In the genomic region with DNA sequence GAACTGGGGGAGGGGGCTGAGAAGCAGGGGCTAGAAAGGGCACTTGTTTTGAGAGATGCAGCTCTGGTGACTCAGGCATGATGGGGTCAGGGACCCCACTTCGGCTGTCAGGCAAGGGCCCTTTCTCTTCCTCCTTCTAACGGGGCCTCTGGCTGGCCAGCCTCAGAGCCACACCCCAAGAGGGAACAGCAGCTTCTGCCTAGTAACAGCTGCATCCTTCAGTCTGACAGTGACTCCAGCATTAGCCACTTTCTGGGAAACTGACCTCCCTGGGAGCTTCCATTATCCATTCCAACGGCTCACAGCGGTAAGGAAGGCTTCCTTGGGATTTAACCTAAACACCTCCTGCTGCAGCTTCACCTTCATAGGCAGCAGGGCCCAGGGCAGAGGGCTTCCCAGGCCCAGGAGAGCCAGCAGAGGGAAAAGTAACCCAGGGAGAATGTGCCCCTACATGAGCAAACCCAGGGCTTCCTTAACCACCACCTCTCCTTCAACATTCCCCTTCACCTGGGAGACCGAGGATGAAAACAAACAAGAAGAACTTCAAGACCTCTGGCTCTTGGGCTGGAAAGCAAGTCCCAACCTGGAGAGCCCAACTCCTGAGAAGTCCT, we compare ENCODE assay signal across 7 cellular contexts. TPM values are rescaled to one million over a fixed set of nuclear protein-coding genes. Genes with fewer than 3 reads are reported as not detected.
DNase-seq lines count a peak whose midpoint lies in the region; ATAC-seq, FAIRE-seq and TF ChIP-seq lines count a peak whose summit lies in the region.

No MANE protein-coding gene starts in this region.

- DNase-seq in brain microvascular endothelial cell (peak; percentile 37), HepG2 (ENCODE audit: low spot score) (no peak), suprapubic skin (ENCODE audit: low spot score in 2 of 2) (peak in 1 of 2 donors; percentile 66), MM.1S (no peak), NCI-H748 (lab: John Stamatoyannopoulos, UW; ENCODE audit: unreplicated experiment) (no peak)

- no peak for FAIRE-seq in HepG2 (lab: Jason Lieb, UNC)

- H3K4me3 ChIP-seq in Loucy (ENCODE audit: low read length, poor library complexity, severe bottlenecking) (no peak overlapping the region), brain microvascular endothelial cell (ENCODE audit: low read depth, low read length) (peak overlapping the region; percentile 15), HepG2 (replicated peaks in 1 of 3; ENCODE audit: insufficient read depth in 1 of 3, low read depth in 2 of 3, low read length in 3 of 3) (no peak overlapping the region), suprapubic skin (peak overlapping the region; percentile 6), MM.1S (ENCODE audit: low read length) (no peak overlapping the region)

- H2AFZ ChIP-seq in Loucy (ENCODE audit: low read length) (no peak overlapping the region), HepG2 (ENCODE audit: low read length) (no peak overlapping the region), MM.1S (ENCODE audit: low read length) (no peak overlapping the region)

- H3K4me2 ChIP-seq in Loucy (ENCODE audit: low read depth, low read length, poor library complexity, severe bottlenecking): peak overlapping the region; percentile 87
- no peak overlapping the region for H3K4me2 ChIP-seq in HepG2 (ENCODE audit: low read depth, low read length)
- H3K4me2 ChIP-seq in MM.1S (ENCODE audit: low read depth, low read length): no peak overlapping the region

- TF ChIP-seq CTCF in Loucy (conservative IDR thresholded peaks at IDR 0.05; ENCODE audit: low read length) (no peak), brain microvascular endothelial cell (IDR thresholded peaks at IDR 0.05; ENCODE audit: low read depth, low read length, missing control alignments) (no peak), HepG2 (CRISPR knock-in tag; IDR thresholded peaks at IDR 0.05) (no peak), suprapubic skin (IDR thresholded peaks at IDR 0.05) (no peak), MM.1S (IDR thresholded peaks at IDR 0.05; ENCODE audit: low read length) (no peak)

- POLR2A ChIA-PET in HepG2 (lab: Yijun Ruan, JAX): interaction anchor here (1.6 kb wide), 1 partner anchor 84 kb away, joined by 5 read pairs; a partner anchor contains a TSS

- TF ChIP-seq EP300 in HepG2 (IDR thresholded peaks at IDR 0.05; ENCODE audit: low read depth in 2 of 2, low read length in 2 of 2) (no peak), HepG2 (CRISPR knock-in tag; IDR thresholded peaks at IDR 0.05; ENCODE audit: borderline replicate concordance) (no peak), suprapubic skin (IDR thresholded peaks at IDR 0.05) (no peak)

- H3F3A ChIP-seq in Loucy (ENCODE audit: low read depth) (no peaks in the 10 kb centered on the region), MM.1S (ENCODE audit: insufficient read depth, low read length) (no peaks in the 10 kb centered on the region; the same call in 1 of the 2 replicates)

- H3K9me3 ChIP-seq in Loucy (ENCODE audit: insufficient read depth, low read depth, low read length): no peaks in the 10 kb centered on the region
- no peaks in the 10 kb centered on the region for H3K9me3 ChIP-seq in HepG2 (ENCODE audit: low read length)
- H3K9me3 ChIP-seq in suprapubic skin: no peaks in the 10 kb centered on the region
- H3K9me3 ChIP-seq in MM.1S (replicated peaks; ENCODE audit: insufficient read depth, low read length): no peaks in the 10 kb centered on the region

- H3K9ac ChIP-seq in Loucy (ENCODE audit: low read depth, low read length, poor library complexity, severe bottlenecking) (no peak overlapping the region), HepG2 (ENCODE audit: insufficient read depth, low read depth, low read length) (peak overlapping the region; percentile 7; the same call in 1 of the 2 replicates), MM.1S (ENCODE audit: low read length) (no peak overlapping the region)

- no peaks in the 10 kb centered on the region for H3K36me3 ChIP-seq in Loucy (ENCODE audit: insufficient read depth, low read length)
- peaks cover 3% of the 10 kb centered on the region for H3K36me3 ChIP-seq in brain microvascular endothelial cell (replicated peaks)
- H3K36me3 ChIP-seq in HepG2 (replicated peaks in 1 of 2; ENCODE audit: control insufficient read depth in 1 of 2, insufficient read depth in 2 of 2, low read length in 2 of 2): peaks cover 0 to 4% of the 10 kb centered on the region in 2 experiments; a peak in 1 of 5 replicates
- H3K36me3 ChIP-seq in suprapubic skin: no peaks in the 10 kb centered on the region
- H3K36me3 ChIP-seq in MM.1S (replicated peaks; ENCODE audit: insufficient read depth, low read length): no peaks in the 10 kb centered on the region

- no peak for TF ChIP-seq POLR2A in HepG2 (IDR thresholded peaks at IDR 0.05; ENCODE audit: insufficient read depth in 1 of 2, low read depth in 2 of 2, low read length in 2 of 2)
- no peak for TF ChIP-seq POLR2A in suprapubic skin (IDR thresholded peaks at IDR 0.05)

- H4K20me1 ChIP-seq in Loucy (ENCODE audit: insufficient read depth, low read length, poor library complexity, severe bottlenecking): peaks cover 23% of the 10 kb centered on the region
- peaks cover 13% of the 10 kb centered on the region for H4K20me1 ChIP-seq in HepG2 (ENCODE audit: insufficient read depth, low read length)
- H4K20me1 ChIP-seq in MM.1S (ENCODE audit: insufficient read depth, low read length): no peaks in the 10 kb centered on the region

- 96% methylated on average over 4 of the region's 5 CpGs for WGBS in HepG2 (ENCODE audit: low lambda C conversion rate)
- 27% methylated on average over 5 of the region's 5 CpGs for WGBS in suprapubic skin

- H3K4me1 ChIP-seq in Loucy (ENCODE audit: insufficient read depth, low read length, poor library complexity, severe bottlenecking): peaks cover 51% of the 10 kb centered on the region
- H3K4me1 ChIP-seq in HepG2 (ENCODE audit: insufficient read depth, low read length): peaks cover 64% of the 10 kb centered on the region
- H3K4me1 ChIP-seq in suprapubic skin: peaks cover 68% of the 10 kb centered on the region
- H3K4me1 ChIP-seq in MM.1S (ENCODE audit: low read length): peaks cover 5% of the 10 kb centered on the region; the same call in 1 of the 2 replicates

- no peak for TF ChIP-seq RAD21 in HepG2 (CRISPR knock-in tag; IDR thresholded peaks at IDR 0.05)

- CTCF ChIA-PET in HepG2 (lab: Yijun Ruan, JAX; ENCODE audit: low intra/inter-chr PET ratio, low total read pairs): no interaction called here

- H3K79me2 ChIP-seq in Loucy (ENCODE audit: insufficient read depth, low read length) (peaks cover 71% of the 10 kb centered on the region), HepG2 (ENCODE audit: insufficient read depth, low read length) (peaks cover 30% of the 10 kb centered on the region), MM.1S (ENCODE audit: low read length) (no peaks in the 10 kb centered on the region)

- in situ Hi-C loops in brain microvascular endothelial cell (cut with HindIII; ENCODE audit: low pct_ligation_motif_present, low sequenced_read_pairs) (no loop called here), HepG2 (cut with HindIII; ENCODE audit: extremely low pct_ligation_motif_present, low pct_unique_long_range_greater_than_20kb) (loop anchor here (5.0 kb wide), 1 partner anchor 33 kb away; no protein-coding TSS in a partner anchor)

- H3K27me3 ChIP-seq in Loucy (ENCODE audit: insufficient read depth, low read length, poor library complexity, severe bottlenecking) (no peaks in the 10 kb centered on the region), brain microvascular endothelial cell (replicated peaks) (no peaks in the 10 kb centered on the region), HepG2 (ENCODE audit: control insufficient read depth in 1 of 2, insufficient read depth in 2 of 2, low read length in 2 of 2) (no peaks in the 10 kb centered on the region; a peak in 1 of 5 replicates), suprapubic skin (no peaks in the 10 kb centered on the region), MM.1S (replicated peaks; ENCODE audit: insufficient read depth, low read length) (peaks cover 50% of the 10 kb centered on the region)

- H3K9me2 ChIP-seq in Loucy (replicated peaks; ENCODE audit: low read depth, low read length) (no peaks in the 10 kb centered on the region), MM.1S (replicated peaks; ENCODE audit: insufficient read depth, low read length) (no peaks in the 10 kb centered on the region)

- intact Hi-C loops in HepG2 (cut with micrococcal nuclease; ENCODE audit: unreplicated experiment): no loop called here

- ATAC-seq in HepG2 (no peak), GM21529 (IDR thresholded peaks at IDR 0.05; ENCODE audit: unreplicated experiment) (no peak)

- peak overlapping the region; percentile 63 for H3K27ac ChIP-seq in brain microvascular endothelial cell
- H3K27ac ChIP-seq in HepG2 (ENCODE audit: extremely low read length, insufficient read depth, low read length): no peak overlapping the region
- peak overlapping the region; percentile 89 for H3K27ac ChIP-seq in suprapubic skin
- no peak overlapping the region for H3K27ac ChIP-seq in MM.1S (ENCODE audit: low read length)

- no TSS peak for BruUV-seq in HepG2 (replicated peaks; lab: Mats Ljungman, UMichigan)

RNA-seq across cellular contexts. Expression of a gene that starts 2.7 kb away (rescaled TPM):
- 5.9 and 9.0 TPM in 2 replicates for total RNA-seq in HepG2 (2016; rRNA removed; fragmentation: Illumina TruSeq; extraction: Trizol)
- total RNA-seq in HepG2 (2016; cell fraction: cytosol; rRNA removed; fragmentation: Illumina TruSeq; extraction: Trizol; ENCODE audit: low read depth): 3.1 and 3.3 TPM in 2 replicates
- 5.1 and 8.3 TPM in 2 replicates for total RNA-seq in HepG2 (2016; cell fraction: insoluble cytoplasmic fraction; rRNA removed; fragmentation: Illumina TruSeq; extraction: Trizol)
- 5.3 and 5.9 TPM in 2 replicates for total RNA-seq in HepG2 (2016; cell fraction: membrane; rRNA removed; fragmentation: Illumina TruSeq; extraction: Trizol)
- 10.1 and 11.1 TPM in 2 replicates for total RNA-seq in HepG2 (2016; cell fraction: nucleus; rRNA removed; fragmentation: Illumina TruSeq; extraction: Trizol)
- polyA plus RNA-seq in HepG2 (2011; rRNA removed): 4.1 and 5.5 TPM in 2 replicates
- polyA plus RNA-seq in HepG2 (2011; cell fraction: cytosol; rRNA removed): 1.7 and 3.1 TPM in 2 replicates
- 15.9 and 16.8 TPM in 2 replicates for polyA plus RNA-seq in HepG2 (2011; cell fraction: nucleus; rRNA removed)
- polyA plus RNA-seq in HepG2 (2012): 4.7 and 6.8 TPM in 2 replicates
- polyA plus RNA-seq in HepG2 (2016; cell fraction: cytosol; fragmentation: Illumina TruSeq; extraction: Trizol; ENCODE audit: low read depth): 0.32 and 0.37 TPM in 2 replicates
- 5.7 and 8.4 TPM in 2 replicates for polyA plus RNA-seq in HepG2 (2016; cell fraction: insoluble cytoplasmic fraction; fragmentation: Illumina TruSeq; extraction: Trizol; ENCODE audit: low read depth)
- 1.3 and 1.7 TPM in 2 replicates for polyA plus RNA-seq in HepG2 (2016; cell fraction: membrane; fragmentation: Illumina TruSeq; extraction: Trizol; ENCODE audit: low read depth)
- polyA plus RNA-seq in HepG2 (2016; cell fraction: nucleus; fragmentation: Illumina TruSeq; extraction: Trizol; ENCODE audit: insufficient read depth, low read depth): 20.5 and 22.7 TPM in 2 replicates
- polyA minus RNA-seq in HepG2 (2011; rRNA and poly(A)+ RNA removed; ENCODE audit: low replicate concordance): 10.1 and 13.6 TPM in 2 replicates
- polyA minus RNA-seq in HepG2 (2011; cell fraction: cytosol; rRNA and poly(A)+ RNA removed): 5.5 and 6.3 TPM in 2 replicates
- polyA minus RNA-seq in HepG2 (2011; cell fraction: nucleus; rRNA and poly(A)+ RNA removed): 13.2 and 14.7 TPM in 2 replicates
- total RNA-seq in suprapubic skin: 10 to 100 TPM in 1 of 4 donors, 1 to 10 TPM in 3; 8.2 to 12.2 (median 8.8) TPM

RNA-seq across cellular contexts. Expression of a gene that starts 17.4 kb away (rescaled TPM):
- 1.8 and 2.5 TPM in 2 replicates for total RNA-seq in HepG2 (2016; rRNA removed; fragmentation: Illumina TruSeq; extraction: Trizol)
- 1.6 and 1.7 TPM in 2 replicates for total RNA-seq in HepG2 (2016; cell fraction: cytosol; rRNA removed; fragmentation: Illumina TruSeq; extraction: Trizol; ENCODE audit: low read depth)
- 2.2 and 3.0 TPM in 2 replicates for total RNA-seq in HepG2 (2016; cell fraction: insoluble cytoplasmic fraction; rRNA removed; fragmentation: Illumina TruSeq; extraction: Trizol)
- 2.1 and 3.4 TPM in 2 replicates for total RNA-seq in HepG2 (2016; cell fraction: membrane; rRNA removed; fragmentation: Illumina TruSeq; extraction: Trizol)
- total RNA-seq in HepG2 (2016; cell fraction: nucleus; rRNA removed; fragmentation: Illumina TruSeq; extraction: Trizol): 2.6 and 3.0 TPM in 2 replicates
- 2.0 and 2.2 TPM in 2 replicates for polyA plus RNA-seq in HepG2 (2011; rRNA removed)
- 1.4 and 1.7 TPM in 2 replicates for polyA plus RNA-seq in HepG2 (2011; cell fraction: cytosol; rRNA removed)
- polyA plus RNA-seq in HepG2 (2011; cell fraction: nucleus; rRNA removed): 1.3 and 2.3 TPM in 2 replicates
- polyA plus RNA-seq in HepG2 (2012): 1.7 and 2.6 TPM in 2 replicates
- polyA plus RNA-seq in HepG2 (2016; cell fraction: cytosol; fragmentation: Illumina TruSeq; extraction: Trizol; ENCODE audit: low read depth): 0.54 and 0.63 TPM in 2 replicates
- 1.6 and 1.7 TPM in 2 replicates for polyA plus RNA-seq in HepG2 (2016; cell fraction: insoluble cytoplasmic fraction; fragmentation: Illumina TruSeq; extraction: Trizol; ENCODE audit: low read depth)
- 0.76 and 1.1 TPM in 2 replicates for polyA plus RNA-seq in HepG2 (2016; cell fraction: membrane; fragmentation: Illumina TruSeq; extraction: Trizol; ENCODE audit: low read depth)
- 2.7 and 2.8 TPM in 2 replicates for polyA plus RNA-seq in HepG2 (2016; cell fraction: nucleus; fragmentation: Illumina TruSeq; extraction: Trizol; ENCODE audit: insufficient read depth, low read depth)
- 2.9 and 10.2 TPM in 2 replicates for polyA minus RNA-seq in HepG2 (2011; rRNA and poly(A)+ RNA removed; ENCODE audit: low replicate concordance)
- 0.97 and 2.2 TPM in 2 replicates for polyA minus RNA-seq in HepG2 (2011; cell fraction: cytosol; rRNA and poly(A)+ RNA removed)
- polyA minus RNA-seq in HepG2 (2011; cell fraction: nucleus; rRNA and poly(A)+ RNA removed): 2.8 and 3.5 TPM in 2 replicates
- 1 to 10 TPM; 3.7 to 5.9 (median 4.5) TPM for total RNA-seq in suprapubic skin

Comparison
In these comparisons a context has a peak if more than half of its experiments do, and no peak if none do; other contexts are left out.
1. H3K4me3 ChIP-seq: peak in brain microvascular endothelial cell (single experiment) and suprapubic skin (single experiment); none in Loucy (single experiment), HepG2 (0 of 3) and MM.1S (single experiment).
2. H3K27ac ChIP-seq: peak in brain microvascular endothelial cell (single experiment) and suprapubic skin (single experiment); none in HepG2 (single experiment) and MM.1S (single experiment).